25 cellular contexts compared by ENCODE assay signal in genomic region chr21:27076035-27076434, GRCh38.
"Had no signal": no experiment of that assay in that cellular context is flagged by ENCODE, and none has a peak within 500 bp of the region (broad histone marks: within the 10 kb centered on the region; RNA-seq: fewer than 3 reads in every experiment).

No MANE protein-coding gene starts in this region.

- H3K4me1 Mint-ChIP-seq: activated B cell treated with CpG ODN at 0.5 μM for 24 hours; activated CD4-positive, alpha-beta T cell treated with anti-CD3 and anti-CD28 coated beads, Interleukin-2, amount 10 ng/mL, durations not matched to agents 24 days and 14 days; activated naive CD8-positive, alpha-beta T cell treated with anti-CD3 and anti-CD28 coated beads, Interleukin-2, amount 50 U/mL, for 24 hours had no signal

- H2AFZ ChIP-seq: PC-9 had no signal

- H3K27me3 ChIP-seq: brain microvascular endothelial cell, cardiac muscle cell had no signal

- H3K27ac ChIP-seq: brain microvascular endothelial cell, cardiac muscle cell, PC-9 had no signal

- H3K27me3 Mint-ChIP-seq: activated B cell treated with CpG ODN at 0.5 μM for 24 hours; activated CD4-positive, alpha-beta T cell treated with anti-CD3 and anti-CD28 coated beads, Interleukin-2, amount 10 ng/mL, durations not matched to agents 24 days and 14 days; activated naive CD8-positive, alpha-beta T cell treated with anti-CD3 and anti-CD28 coated beads, Interleukin-2, amount 50 U/mL, for 24 hours had no signal

- H3K4me3 ChIP-seq: cardiac muscle cell, PC-9 had no signal

- DNase-seq: activated B cell treated with CpG ODN at 0.5 μM for 24 hours; activated CD4-positive, alpha-beta T cell treated with anti-CD3 and anti-CD28 coated beads for 1 hour; activated CD4-positive, alpha-beta T cell treated with anti-CD3 and anti-CD28 coated beads, Interleukin-2, amount 10 ng/mL, durations not matched to agents 24 days and 14 days; activated CD4-positive, alpha-beta T cell treated with anti-CD3 and anti-CD28 coated beads, Interleukin-2, amount 50 U/mL, for 48 hours; activated CD8-positive, alpha-beta memory T cell treated with anti-CD3 and anti-CD28 coated beads for 24 hours; activated effector memory CD4-positive, alpha-beta T cell treated with anti-CD3 and anti-CD28 coated beads, Interleukin-2, amount 50 U/mL, for 16 hours; activated naive CD4-positive, alpha-beta T cell treated with Interleukin-2 at 50 U/mL for 16 hours; activated naive CD8-positive, alpha-beta T cell treated with anti-CD3 and anti-CD28 coated beads, Interleukin-2, amount 50 U/mL, for 24 hours; activated T-cell treated with anti-CD3 and anti-CD28 coated beads, Interleukin-2, amount 50 U/mL, for 4 hours; amygdala; brain microvascular endothelial cell; cerebellar nuclear complex; Kasumi-1; NCI-H1105 treated with DMSO at 0.1 percent for 48 hours; NCI-H1436 treated with DMSO at 0.1 percent for 48 hours; NCI-H187; NCI-H2081; NCI-H446; NCI-H524; PC-9; SHP77 treated with DMSO at 0.1 percent for 48 hours; T-helper 2 cell; T1000 had no signal

- H3K4me2 ChIP-seq: PC-9 had no signal

- H3K36me3 ChIP-seq: brain microvascular endothelial cell, cardiac muscle cell had no signal

- H3K27ac Mint-ChIP-seq: activated B cell treated with CpG ODN at 0.5 μM for 24 hours; activated CD4-positive, alpha-beta T cell treated with anti-CD3 and anti-CD28 coated beads, Interleukin-2, amount 10 ng/mL, durations not matched to agents 24 days and 14 days; activated naive CD4-positive, alpha-beta T cell treated with anti-CD3 and anti-CD28 coated beads, Interleukin-2, amount 50 U/mL, for 72 hours; activated naive CD8-positive, alpha-beta T cell treated with anti-CD3 and anti-CD28 coated beads, Interleukin-2, amount 50 U/mL, for 24 hours had no signal

- H3K36me3 Mint-ChIP-seq: activated naive CD4-positive, alpha-beta T cell treated with anti-CD3 and anti-CD28 coated beads, Interleukin-2, amount 50 U/mL, for 72 hours had no signal

- ATAC-seq: activated naive CD4-positive, alpha-beta T cell treated with anti-CD3 and anti-CD28 coated beads, Interleukin-2, amount 50 U/mL, for 72 hours; activated naive CD8-positive, alpha-beta T cell treated with anti-CD3 and anti-CD28 coated beads, Interleukin-2, amount 50 U/mL, for 24 hours; activated T-cell treated with anti-CD3 and anti-CD28 coated beads, Interleukin-2, amount 50 U/mL, for 4 hours had no signal

- H3K4me3 Mint-ChIP-seq: activated B cell treated with CpG ODN at 0.5 μM for 24 hours; activated CD4-positive, alpha-beta T cell treated with anti-CD3 and anti-CD28 coated beads, Interleukin-2, amount 10 ng/mL, durations not matched to agents 24 days and 14 days; activated naive CD8-positive, alpha-beta T cell treated with anti-CD3 and anti-CD28 coated beads, Interleukin-2, amount 50 U/mL, for 24 hours; activated T-cell treated with anti-CD3 and anti-CD28 coated beads, Interleukin-2, amount 50 U/mL, for 4 hours had no signal

- H3K9me3 Mint-ChIP-seq: activated CD4-positive, alpha-beta T cell treated with anti-CD3 and anti-CD28 coated beads, Interleukin-2, amount 10 ng/mL, durations not matched to agents 24 days and 14 days; activated naive CD8-positive, alpha-beta T cell treated with anti-CD3 and anti-CD28 coated beads, Interleukin-2, amount 50 U/mL, for 24 hours had no signal
